ENCODE assay signal across 7 cellular contexts in the genomic region with DNA sequence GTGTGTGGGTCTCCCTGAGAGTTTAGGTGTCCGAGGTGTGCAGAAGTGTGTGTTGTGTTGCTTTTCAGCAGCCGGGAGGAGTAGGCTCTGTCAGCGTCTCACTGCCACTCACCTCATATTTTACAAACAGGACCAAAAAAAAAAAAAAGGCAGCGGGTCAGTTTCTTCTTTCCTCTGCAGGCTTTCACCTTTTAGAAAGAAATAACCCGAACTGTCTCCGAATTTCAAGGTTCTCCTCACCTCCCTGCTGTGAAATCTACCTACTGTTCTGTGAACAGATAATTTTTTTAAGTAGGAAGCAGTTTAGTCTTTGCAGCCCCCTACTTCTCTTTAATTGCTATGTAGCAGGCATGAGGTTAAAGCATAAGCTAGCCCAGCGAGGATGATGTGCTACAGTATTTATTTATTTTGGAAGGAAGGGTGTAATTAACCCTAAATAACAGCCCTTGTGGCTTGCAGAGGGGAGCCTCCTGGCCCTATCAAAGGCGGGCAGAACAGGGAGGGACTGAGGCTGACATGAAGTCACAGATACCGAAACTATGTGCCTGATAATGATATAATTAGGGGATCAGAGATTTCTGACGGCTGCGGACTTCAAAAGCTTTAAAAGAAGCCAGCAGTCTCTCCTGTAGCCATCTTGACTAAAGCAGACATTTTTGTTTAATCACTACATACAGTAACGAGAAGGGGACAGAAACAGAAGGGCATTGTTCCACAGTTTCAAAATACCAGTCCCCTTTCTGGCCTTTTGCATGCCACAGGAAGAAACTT. TPM values are rescaled to one million over a fixed set of nuclear protein-coding genes. Genes with fewer than 3 reads are reported as not detected.
DNase-seq lines count a peak whose midpoint lies in the region; ATAC-seq and TF ChIP-seq lines count a peak whose summit lies in the region.

No MANE protein-coding gene starts in this region.

- POLR2A ChIA-PET in OCI-LY7 (lab: Charles Lee) = no interaction called here

- DNase-seq in HFF-Myc (ENCODE audit: extremely low read depth, low read depth) (no peak), OCI-LY7 (ENCODE audit: low spot score) (peak; percentile 47), NCI-H526 treated with DMSO at 0.1 percent for 48 hours (lab: John Stamatoyannopoulos, UW) (no peak), NCI-H2171 (lab: John Stamatoyannopoulos, UW) (no peak), DMS153 treated with DMSO at 0.1 percent for 48 hours (lab: John Stamatoyannopoulos, UW; ENCODE audit: unreplicated experiment) (no peak)
- DNase-seq in natural killer cell treated with Interleukin-12 subunit alpha and Interleukin-12 subunit beta and Interleukin-15 and Interleukin-18, amount 100 ng/mL, for 72 hours (ENCODE audit: low spot score) = no peak

- peak overlapping the region in 1 of 2 donors; percentile 8 for H3K27ac Mint-ChIP-seq in natural killer cell treated with Interleukin-12 subunit alpha and Interleukin-12 subunit beta and Interleukin-15 and Interleukin-18, amount 100 ng/mL, for 72 hours

- H3K9me3 Mint-ChIP-seq in natural killer cell treated with Interleukin-12 subunit alpha and Interleukin-12 subunit beta and Interleukin-15 and Interleukin-18, amount 100 ng/mL, for 72 hours = no peaks in the 10 kb centered on the region

- peaks cover 13% of the 10 kb centered on the region; the same call in 1 of the 2 replicates for H3K79me2 ChIP-seq in OCI-LY7 (ENCODE audit: insufficient read depth, low read depth, low read length)

- CTCF ChIA-PET in OCI-LY7 (lab: Charles Lee; ENCODE audit: unreplicated experiment) = no interaction called here

- peak overlapping the region; percentile 74 for H3K4me3 Mint-ChIP-seq in natural killer cell treated with Interleukin-12 subunit alpha and Interleukin-12 subunit beta and Interleukin-15 and Interleukin-18, amount 100 ng/mL, for 72 hours

- H4K20me1 ChIP-seq in OCI-LY7 (ENCODE audit: insufficient read depth, low read length) = no peaks in the 10 kb centered on the region

- BruUV-seq in OCI-LY7 (replicated peaks; lab: Mats Ljungman, UMichigan) = TSS peak; percentile 66

- intact Hi-C loops in OCI-LY7 (cut with micrococcal nuclease; ENCODE audit: unreplicated experiment) = no loop called here

- peak overlapping the region; percentile 43; the same call in 1 of the 2 replicates for H2AFZ ChIP-seq in OCI-LY7 (ENCODE audit: low read length)

- no peaks in the 10 kb centered on the region for H3K9me2 ChIP-seq in OCI-LY7 (ENCODE audit: insufficient read depth, low read length)

- H3K27ac ChIP-seq in OCI-LY7 (ENCODE audit: low read depth, low read length, poor library complexity, severe bottlenecking) = peak overlapping the region; percentile 22

- no peaks in the 10 kb centered on the region for H3K27me3 ChIP-seq in endocrine pancreas (ENCODE audit: control insufficient read depth, insufficient read depth, low read length)

- peaks cover 31 to 59% of the 10 kb centered on the region in 2 donors for H3K27me3 Mint-ChIP-seq in natural killer cell treated with Interleukin-12 subunit alpha and Interleukin-12 subunit beta and Interleukin-15 and Interleukin-18, amount 100 ng/mL, for 72 hours

- H3K9me3 ChIP-seq in OCI-LY7 (ENCODE audit: low read length) (no peaks in the 10 kb centered on the region), endocrine pancreas (ENCODE audit: control insufficient read depth, low read length) (no peaks in the 10 kb centered on the region)

- no peaks in the 10 kb centered on the region for H3K36me3 Mint-ChIP-seq in natural killer cell treated with Interleukin-12 subunit alpha and Interleukin-12 subunit beta and Interleukin-15 and Interleukin-18, amount 100 ng/mL, for 72 hours

- H3K4me1 ChIP-seq in OCI-LY7 (ENCODE audit: insufficient read depth, low read length, poor library complexity, severe bottlenecking) (peaks cover 29% of the 10 kb centered on the region), endocrine pancreas (ENCODE audit: control insufficient read depth, insufficient read depth, low read length) (peaks cover 5% of the 10 kb centered on the region)

- H3K4me1 Mint-ChIP-seq in natural killer cell treated with Interleukin-12 subunit alpha and Interleukin-12 subunit beta and Interleukin-15 and Interleukin-18, amount 100 ng/mL, for 72 hours (ENCODE audit: low read depth in 2 of 2) = peaks cover 18 to 24% of the 10 kb centered on the region in 2 donors

- peaks cover 11% of the 10 kb centered on the region; the same call in 1 of the 2 replicates for H3K36me3 ChIP-seq in OCI-LY7 (ENCODE audit: insufficient read depth, low read length)
- H3K36me3 ChIP-seq in endocrine pancreas (ENCODE audit: control insufficient read depth, insufficient read depth, low read length) = no peaks in the 10 kb centered on the region

- H3K4me3 ChIP-seq in HFF-Myc (replicated peaks; ENCODE audit: low read depth, low read length) (peak overlapping the region; percentile 60), OCI-LY7 (ENCODE audit: low read depth, low read length, poor library complexity, severe bottlenecking) (peak overlapping the region; percentile 82), endocrine pancreas (ENCODE audit: control insufficient read depth, insufficient read depth, low read length) (peak overlapping the region; percentile 85)

- no peak for TF ChIP-seq CTCF in HFF-Myc (IDR thresholded peaks at IDR 0.05; ENCODE audit: low read depth, low read length, missing control alignments)
- no peak for TF ChIP-seq CTCF in OCI-LY7 (conservative IDR thresholded peaks at IDR 0.05; ENCODE audit: low read length)

- H3K9ac ChIP-seq in endocrine pancreas (ENCODE audit: control insufficient read depth, insufficient read depth, low read length) = peak overlapping the region; percentile 60

- ATAC-seq in natural killer cell treated with Interleukin-12 subunit alpha and Interleukin-12 subunit beta and Interleukin-15 and Interleukin-18, amount 100 ng/mL, for 72 hours = no peak

- H3K4me2 ChIP-seq in OCI-LY7 (ENCODE audit: low read length) = peak overlapping the region; percentile 70

RNA-seq across cellular contexts. Expression of a gene that starts 1.6 kb away (rescaled TPM):
- 2.2 and 3.1 TPM in 2 replicates for total RNA-seq in OCI-LY7 (2014; rRNA removed; shearing (Covaris generic))
- total RNA-seq in OCI-LY7 (2022) = 0.89 and 0.90 TPM in 2 replicates
- total RNA-seq in natural killer cell treated with Interleukin-12 subunit alpha and Interleukin-12 subunit beta and Interleukin-15 and Interleukin-18, amount 100 ng/mL, for 72 hours = under 1 TPM in 1 of 2 donors, not detected in 1; 0.14 TPM
